In genomic region chr7:125424721-125425120, GRCh38 we compare ENCODE assay signal across 19 cellular contexts.
DNase-seq lines count a peak whose midpoint lies in the region; ATAC-seq, FAIRE-seq and TF ChIP-seq lines count a peak whose summit lies in the region.
"Had no signal": no experiment of that assay in that cellular context is flagged by ENCODE, and none has a peak within 500 bp of the region (broad histone marks: within the 10 kb centered on the region; RNA-seq: fewer than 3 reads in every experiment).

No MANE protein-coding gene starts in this region.

- ATAC-seq in GM12878 (peak; percentile 35), GM21737 (IDR thresholded peaks at IDR 0.05; ENCODE audit: unreplicated experiment) (no peak)
- ATAC-seq in natural killer cell treated with Interleukin-12 subunit alpha and Interleukin-12 subunit beta and Interleukin-15 and Interleukin-18, amount 100 ng/mL, for 72 hours, result peak in 1 of 2 donors; percentile 25
- ATAC-seq in activated CD4-positive, CD25-positive, alpha-beta regulatory T cell treated with anti-CD3 and anti-CD28 coated beads, Interleukin-2, amount 50 U/mL, for 24 hours, result no peak
- ATAC-seq: HepG2 had no signal

- H3K4me3 Mint-ChIP-seq in natural killer cell treated with Interleukin-12 subunit alpha and Interleukin-12 subunit beta and Interleukin-15 and Interleukin-18, amount 100 ng/mL, for 72 hours, result no peak overlapping the region
- H3K4me3 Mint-ChIP-seq: CD4-positive, alpha-beta T cell had no signal

- no peak for FAIRE-seq in GM12878 (lab: Jason Lieb, UNC)
- FAIRE-seq: A204.1, GM19239, HepG2 had no signal

- no peak overlapping the region for H3K4me3 ChIP-seq in GM12878

- TF ChIP-seq EP300 in GM12878 (IDR thresholded peaks at IDR 0.05; ENCODE audit: borderline replicate concordance in 1 of 2, control insufficient read depth in 1 of 2, low read depth in 2 of 2, low read length in 2 of 2), result no peak

- WGBS in GM12878 (ENCODE audit: insufficient coverage, insufficient replicate concordance, low lambda C conversion rate, missing lambda C conversion rate), result 3% methylated on average over 3 of the region's 3 CpGs

- BruUV-seq in GM12878 (replicated peaks; lab: Mats Ljungman, UMichigan), result no TSS peak

- SMC1A ChIA-PET in GM12878 (lab: Charles Lee; ENCODE audit: uncharacterized antibody, unreplicated experiment), result interaction anchor here (1.0 to 1.7 kb wide), 2 partner anchors 10 to 11 kb away, joined by 4 to 8 read pairs; no protein-coding TSS in a partner anchor

- TF ChIP-seq RAD21 in GM12878 (IDR thresholded peaks at IDR 0.05; ENCODE audit: insufficient read depth, low read depth, low read length), result no peak

- H3K36me3 ChIP-seq in GM12878 (ENCODE audit: control insufficient read depth in 2 of 2, insufficient read depth in 2 of 2, low read length in 1 of 2), result no peaks in the 10 kb centered on the region

- TF ChIP-seq CTCF in GM12878 (IDR thresholded peaks at IDR 0.05 in 2 of 3, conservative IDR thresholded peaks at IDR 0.05 in 1 of 3; ENCODE audit: control insufficient read depth in 2 of 3, extremely low read depth in 1 of 3, insufficient read depth in 1 of 3, low read depth in 3 of 3, low read length in 3 of 3), result no peak

- H3K27me3 Mint-ChIP-seq in natural killer cell treated with Interleukin-12 subunit alpha and Interleukin-12 subunit beta and Interleukin-15 and Interleukin-18, amount 100 ng/mL, for 72 hours, result no peaks in the 10 kb centered on the region
- H3K27me3 Mint-ChIP-seq: CD4-positive, alpha-beta T cell had no signal

- peaks cover 20 to 49% of the 10 kb centered on the region in 2 donors for H3K4me1 Mint-ChIP-seq in natural killer cell treated with Interleukin-12 subunit alpha and Interleukin-12 subunit beta and Interleukin-15 and Interleukin-18, amount 100 ng/mL, for 72 hours (ENCODE audit: low read depth in 2 of 2)

- in situ Hi-C loops in GM12878 (cut with MboI), result no loop called here

- H3K27ac ChIP-seq in GM12878 (ENCODE audit: control insufficient read depth, insufficient read depth), result no peak overlapping the region
- H3K27ac ChIP-seq in epithelial cell of prostate, result peak overlapping the region; percentile 82

- peaks cover 24% of the 10 kb centered on the region for H3K36me3 Mint-ChIP-seq in natural killer cell treated with Interleukin-12 subunit alpha and Interleukin-12 subunit beta and Interleukin-15 and Interleukin-18, amount 100 ng/mL, for 72 hours

- no peak overlapping the region for H2AFZ ChIP-seq in GM12878 (ENCODE audit: control insufficient read depth, low read depth, low read length)

- intact Hi-C loops in GM12878 (cut with micrococcal nuclease; ENCODE audit: unreplicated experiment), result no loop called here

- POLR2A ChIA-PET in GM12878 (lab: Charles Lee), result no interaction called here

- DNase-seq in HPDE6-E6E7 (ENCODE audit: extremely low spot score) (peak; percentile 26), GM12878 (ENCODE audit: low read depth, low spot score) (no peak), epithelial cell of prostate (ENCODE audit: low read depth, low spot score) (no peak), HK-2 (ENCODE audit: unreplicated experiment) (no peak)
- DNase-seq in natural killer cell treated with Interleukin-12 subunit alpha and Interleukin-12 subunit beta and Interleukin-15 and Interleukin-18, amount 100 ng/mL, for 72 hours (ENCODE audit: low spot score), result no peak
- DNase-seq: Caco-2; CD4-positive, alpha-beta T cell; GDM1; GOT3; KBM-7; NCI-H1105 treated with DMSO at 0.1 percent for 48 hours; NCI-H1694; NCI-H748 treated with DMSO at 0.1 percent for 48 hours; SHP77 treated with DMSO at 0.1 percent for 48 hours had no signal

- CTCF ChIA-PET in GM12878 (lab: Yijun Ruan, JAX), result no interaction called here

- RAD21 ChIA-PET in GM12878 (lab: Charles Lee; ENCODE audit: unreplicated experiment), result interaction anchor here (0.9 kb wide), 1 partner anchor 11 kb away, joined by 4 read pairs; no protein-coding TSS in a partner anchor

- H3K9me3 ChIP-seq in GM12878 (replicated peaks; ENCODE audit: control insufficient read depth, insufficient read depth, low read length), result no peaks in the 10 kb centered on the region
- H3K9me3 ChIP-seq: Caco-2 had no signal

- peak overlapping the region; percentile 52 to 85 for H3K27ac Mint-ChIP-seq in natural killer cell treated with Interleukin-12 subunit alpha and Interleukin-12 subunit beta and Interleukin-15 and Interleukin-18, amount 100 ng/mL, for 72 hours
- H3K27ac Mint-ChIP-seq: CD4-positive, alpha-beta T cell had no signal

- H4K20me1 ChIP-seq in GM12878 (ENCODE audit: control insufficient read depth, insufficient read depth), result no peaks in the 10 kb centered on the region

- H3K27me3 ChIP-seq in GM12878 (replicated peaks in 1 of 2; ENCODE audit: control insufficient read depth in 2 of 2, insufficient read depth in 2 of 2, low read length in 1 of 2), result no peaks in the 10 kb centered on the region

- H3K9me3 Mint-ChIP-seq in natural killer cell treated with Interleukin-12 subunit alpha and Interleukin-12 subunit beta and Interleukin-15 and Interleukin-18, amount 100 ng/mL, for 72 hours, result peaks cover 14% of the 10 kb centered on the region

- TF ChIP-seq POLR2A in GM12878 (IDR thresholded peaks at IDR 0.05; ENCODE audit: low read depth, low read length), result no peak

- no peak overlapping the region for H3K4me2 ChIP-seq in GM12878 (ENCODE audit: control insufficient read depth, insufficient read depth)

- no peak overlapping the region for H3K9ac ChIP-seq in GM12878 (ENCODE audit: control insufficient read depth, insufficient read depth, low read length)

- no peaks in the 10 kb centered on the region for H3K79me2 ChIP-seq in GM12878 (ENCODE audit: control insufficient read depth, insufficient read depth, low read length)

- H3K4me1 ChIP-seq in GM12878 (ENCODE audit: control insufficient read depth, insufficient read depth, low read length), result no peaks in the 10 kb centered on the region
- H3K4me1 ChIP-seq: Caco-2 had no signal

TF ChIP-seq in GM12878, 131 proteins besides CTCF, POLR2A, EP300 and RAD21 (continues in another document):
- TF ChIP-seq MEF2A (IDR thresholded peaks at IDR 0.05; ENCODE audit: insufficient read depth, low read depth, low read length) (no peak), RCOR1 (conservative IDR thresholded peaks at IDR 0.05; ENCODE audit: low read depth, low read length) (no peak), ZBED1 (IDR thresholded peaks at IDR 0.05; ENCODE audit: borderline replicate concordance) (no peak), TCF7 (IDR thresholded peaks at IDR 0.05; ENCODE audit: borderline replicate concordance) (no peak), ATF2 (IDR thresholded peaks at IDR 0.05; ENCODE audit: low read length) (no peak), LARP7 (IDR thresholded peaks at IDR 0.05) (no peak), ZNF274 (IDR thresholded peaks at IDR 0.05; ENCODE audit: insufficient read depth, insufficient read length) (no peak), STAT3 (IDR thresholded peaks at IDR 0.05; ENCODE audit: low read depth, low read length) (no peak), SREBF1 (IDR thresholded peaks at IDR 0.05; ENCODE audit: low read length) (no peak), SP1 (IDR thresholded peaks at IDR 0.05; ENCODE audit: low read depth, low read length) (no peak)
- TF ChIP-seq, protein P1, sequence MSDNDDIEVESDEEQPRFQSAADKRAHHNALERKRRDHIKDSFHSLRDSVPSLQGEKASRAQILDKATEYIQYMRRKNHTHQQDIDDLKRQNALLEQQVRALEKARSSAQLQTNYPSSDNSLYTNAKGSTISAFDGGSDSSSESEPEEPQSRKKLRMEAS (IDR thresholded peaks at IDR 0.05; ENCODE audit: low read depth, low read length), result no peak
- TF ChIP-seq, protein P2, sequence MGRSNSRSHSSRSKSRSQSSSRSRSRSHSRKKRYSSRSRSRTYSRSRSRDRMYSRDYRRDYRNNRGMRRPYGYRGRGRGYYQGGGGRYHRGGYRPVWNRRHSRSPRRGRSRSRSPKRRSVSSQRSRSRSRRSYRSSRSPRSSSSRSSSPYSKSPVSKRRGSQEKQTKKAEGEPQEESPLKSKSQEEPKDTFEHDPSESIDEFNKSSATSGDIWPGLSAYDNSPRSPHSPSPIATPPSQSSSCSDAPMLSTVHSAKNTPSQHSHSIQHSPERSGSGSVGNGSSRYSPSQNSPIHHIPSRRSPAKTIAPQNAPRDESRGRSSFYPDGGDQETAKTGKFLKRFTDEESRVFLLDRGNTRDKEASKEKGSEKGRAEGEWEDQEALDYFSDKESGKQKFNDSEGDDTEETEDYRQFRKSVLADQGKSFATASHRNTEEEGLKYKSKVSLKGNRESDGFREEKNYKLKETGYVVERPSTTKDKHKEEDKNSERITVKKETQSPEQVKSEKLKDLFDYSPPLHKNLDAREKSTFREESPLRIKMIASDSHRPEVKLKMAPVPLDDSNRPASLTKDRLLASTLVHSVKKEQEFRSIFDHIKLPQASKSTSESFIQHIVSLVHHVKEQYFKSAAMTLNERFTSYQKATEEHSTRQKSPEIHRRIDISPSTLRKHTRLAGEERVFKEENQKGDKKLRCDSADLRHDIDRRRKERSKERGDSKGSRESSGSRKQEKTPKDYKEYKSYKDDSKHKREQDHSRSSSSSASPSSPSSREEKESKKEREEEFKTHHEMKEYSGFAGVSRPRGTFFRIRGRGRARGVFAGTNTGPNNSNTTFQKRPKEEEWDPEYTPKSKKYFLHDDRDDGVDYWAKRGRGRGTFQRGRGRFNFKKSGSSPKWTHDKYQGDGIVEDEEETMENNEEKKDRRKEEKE (IDR thresholded peaks at IDR 0.05), result no peak
- TF ChIP-seq, protein P3, sequence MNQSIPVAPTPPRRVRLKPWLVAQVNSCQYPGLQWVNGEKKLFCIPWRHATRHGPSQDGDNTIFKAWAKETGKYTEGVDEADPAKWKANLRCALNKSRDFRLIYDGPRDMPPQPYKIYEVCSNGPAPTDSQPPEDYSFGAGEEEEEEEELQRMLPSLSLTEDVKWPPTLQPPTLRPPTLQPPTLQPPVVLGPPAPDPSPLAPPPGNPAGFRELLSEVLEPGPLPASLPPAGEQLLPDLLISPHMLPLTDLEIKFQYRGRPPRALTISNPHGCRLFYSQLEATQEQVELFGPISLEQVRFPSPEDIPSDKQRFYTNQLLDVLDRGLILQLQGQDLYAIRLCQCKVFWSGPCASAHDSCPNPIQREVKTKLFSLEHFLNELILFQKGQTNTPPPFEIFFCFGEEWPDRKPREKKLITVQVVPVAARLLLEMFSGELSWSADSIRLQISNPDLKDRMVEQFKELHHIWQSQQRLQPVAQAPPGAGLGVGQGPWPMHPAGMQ (IDR thresholded peaks at IDR 0.05; ENCODE audit: borderline replicate concordance), result no peak
